7 cellular contexts compared by ENCODE assay signal in genomic region chr11:73350908-73351636, GRCh38.
DNase-seq lines count a peak whose midpoint lies in the region; ATAC-seq and TF ChIP-seq lines count a peak whose summit lies in the region.

No MANE protein-coding gene starts in this region.

- DNase-seq in NCI-H1694 (lab: John Stamatoyannopoulos, UW) (peak; percentile 44), T1000 (lab: John Stamatoyannopoulos, UW) (peak; percentile 56), astrocyte of the spinal cord (ENCODE audit: low read depth, low spot score) (peak; percentile 78), iPS-NIHi11 (ENCODE audit: low spot score) (peak; percentile 85)
- DNase-seq in stimulated activated CD4-positive, alpha-beta T cell treated with anti-CD3 and anti-CD28 coated beads, Interleukin-12 subunit alpha, Interleukin-12 subunit beta, amount 100 ng/mL, for 48 hours (ENCODE audit: low read depth in 2 of 3, low spot score in 1 of 3), result peak; percentile 30 to 38 (median 34)

- in situ Hi-C loops in astrocyte of the spinal cord (cut with HindIII; ENCODE audit: low sequenced_read_pairs), result no loop called here

- no peak for ATAC-seq in GM19395 (IDR thresholded peaks at IDR 0.05; ENCODE audit: unreplicated experiment)

- H3K4me3 ChIP-seq in astrocyte of the spinal cord (ENCODE audit: low read depth, low read length), result no peak overlapping the region

- peak; percentile 89 for TF ChIP-seq CTCF in GM12874 (IDR thresholded peaks at IDR 0.05; ENCODE audit: insufficient read depth, low read depth, low read length)
- peak; percentile 96 for TF ChIP-seq CTCF in astrocyte of the spinal cord (IDR thresholded peaks at IDR 0.05; ENCODE audit: low read depth, low read length)

Comparison
In these comparisons a context has a peak if more than half of its experiments do, and no peak if none do; other contexts are left out.
1. DNase-seq: peak in every context shown above with its lines; median percentile 85 in iPS-NIHi11; 78 in astrocyte of the spinal cord; 56 in T1000; 44 in NCI-H1694; 34 in stimulated activated CD4-positive, alpha-beta T cell treated with anti-CD3 and anti-CD28 coated beads, Interleukin-12 subunit alpha, Interleukin-12 subunit beta, amount 100 ng/mL, for 48 hours.